ENCODE assay signal across 13 cellular contexts in the genomic region with DNA sequence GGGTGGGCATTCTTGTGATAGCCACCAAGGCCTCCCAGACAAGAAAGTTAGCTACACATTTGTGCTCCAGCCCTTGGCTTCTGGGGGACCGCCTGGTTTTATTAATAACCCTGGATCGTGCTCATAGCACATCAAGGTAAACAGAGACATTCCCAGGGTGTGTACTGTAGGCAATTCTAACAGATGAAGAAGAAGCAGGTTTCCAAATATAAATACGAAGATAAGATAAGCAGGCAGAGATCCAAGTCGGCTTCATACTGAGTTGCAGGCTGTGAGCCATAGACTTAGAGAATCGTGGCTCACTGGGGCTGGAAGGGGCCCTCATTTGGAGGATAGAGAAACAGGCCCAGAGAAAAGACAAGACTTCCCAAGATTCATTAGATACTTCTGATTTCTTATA.
DNase-seq lines count a peak whose midpoint lies in the region; ATAC-seq and TF ChIP-seq lines count a peak whose summit lies in the region.
"Had no signal": no experiment of that assay in that cellular context is flagged by ENCODE, and none has a peak within 500 bp of the region (broad histone marks: within the 10 kb centered on the region; RNA-seq: fewer than 3 reads in every experiment).

No MANE protein-coding gene starts in this region.

- H3K9me3 ChIP-seq in BLaER1 treated with 17β-estradiol and CSF1 and Interleukin-3, amounts not matched to agents 10 nM and 100 nM (replicated peaks in 1 of 11): peaks cover 0 to 12% (median 7%) of the 10 kb centered on the region in 11 experiments; a peak in 11 of 22 replicates
- no peaks in the 10 kb centered on the region for H3K9me3 ChIP-seq in heart right ventricle
- H3K9me3 ChIP-seq: A549 had no signal

- intact Hi-C loops in heart right ventricle (cut with DNase I): no loop called here
- intact Hi-C loops in lower leg skin (cut with DNase I; ENCODE audit: low total_unique reads): no loop called here

- H3K4me1 ChIP-seq in BLaER1 treated with 17β-estradiol and CSF1 and Interleukin-3, amounts not matched to agents 10 nM and 100 nM: peaks cover 33 to 92% (median 77%) of the 10 kb centered on the region in 10 experiments
- no peaks in the 10 kb centered on the region for H3K4me1 ChIP-seq in heart right ventricle
- H3K4me1 ChIP-seq: A549 had no signal

- H3K9ac ChIP-seq in BLaER1 treated with 17β-estradiol and CSF1 and Interleukin-3, amounts not matched to agents 10 nM and 100 nM: no peak overlapping the region
- H3K9ac ChIP-seq: GM23248 had no signal

- no peaks in the 10 kb centered on the region for H4K20me1 ChIP-seq in BLaER1 treated with 17β-estradiol and CSF1 and Interleukin-3, amounts not matched to agents 10 nM and 100 nM

- 10 to 29% methylated on average over 5 of the region's 5 CpGs for WGBS in heart right ventricle, 2 donors
- 40 to 45% methylated on average over 5 of the region's 5 CpGs for WGBS in lower leg skin, 2 donors

- H3K27me3 ChIP-seq in BLaER1 treated with 17β-estradiol and CSF1 and Interleukin-3, amounts not matched to agents 10 nM and 100 nM: no peaks in the 10 kb centered on the region
- peaks cover 0 to 10% (median 0%) of the 10 kb centered on the region in 7 donors for H3K27me3 ChIP-seq in heart right ventricle

- no peak overlapping the region for H3K27ac ChIP-seq in BLaER1 treated with 17β-estradiol and CSF1 and Interleukin-3, amounts not matched to agents 10 nM and 100 nM
- H3K27ac ChIP-seq in heart right ventricle: no peak overlapping the region
- H3K27ac ChIP-seq: A549, GM23248 had no signal

- no peak overlapping the region for H3K4me3 ChIP-seq in BLaER1 treated with 17β-estradiol and CSF1 and Interleukin-3, amounts not matched to agents 10 nM and 100 nM
- H3K4me3 ChIP-seq in LNCaP clone FGC (ENCODE audit: low read depth, low read length) (no peak overlapping the region), fibroblast of the aortic adventitia (ENCODE audit: low read depth, low read length) (no peak overlapping the region), heart right ventricle (no peak overlapping the region), lower leg skin (ENCODE audit: low read depth, poor library complexity, severe bottlenecking) (no peak overlapping the region)
- H3K4me3 ChIP-seq: A549, GM12878, GM23248 had no signal

- H3K4me2 ChIP-seq in BLaER1 treated with 17β-estradiol and CSF1 and Interleukin-3, amounts not matched to agents 10 nM and 100 nM: peak overlapping the region in 8 of 11 experiments; percentile 45 to 87 (median 73); a peak in 13 of 22 replicates
- H3K4me2 ChIP-seq: A549 had no signal

- peak; percentile 56 for DNase-seq in LNCaP clone FGC (ENCODE audit: low read depth)
- peak; percentile 69 for DNase-seq in fibroblast of the aortic adventitia (ENCODE audit: low read depth)
- no peak for DNase-seq in HUDEP-2 (lab: John Stamatoyannopoulos, UW; ENCODE audit: unreplicated experiment in 76 of 76)
- DNase-seq in heart right ventricle: no peak
- no peak for DNase-seq in lower leg skin (ENCODE audit: low spot score in 2 of 2)
- DNase-seq: CD4-positive, CD25-positive, alpha-beta regulatory T cell; DMS79; GM23248 had no signal

- H3K36me3 ChIP-seq in BLaER1 treated with 17β-estradiol and CSF1 and Interleukin-3, amounts not matched to agents 10 nM and 100 nM: no peaks in the 10 kb centered on the region
- no peaks in the 10 kb centered on the region for H3K36me3 ChIP-seq in heart right ventricle

- TF ChIP-seq CTCF in LNCaP clone FGC (IDR thresholded peaks at IDR 0.05; ENCODE audit: control insufficient read depth, extremely low read depth, insufficient read depth) (no peak), fibroblast of the aortic adventitia (IDR thresholded peaks at IDR 0.05; ENCODE audit: insufficient read depth, low read length) (no peak), heart right ventricle (IDR thresholded peaks at IDR 0.05) (no peak), lower leg skin (IDR thresholded peaks at IDR 0.05) (no peak)

- ATAC-seq in heart right ventricle: no peak
- ATAC-seq: A549, GM12878, HCT116, HepG2 had no signal

- no peak for TF ChIP-seq POLR2A in lower leg skin (IDR thresholded peaks at IDR 0.05)

Comparison
In these comparisons a context has a peak if more than half of its experiments do, and no peak if none do; other contexts are left out.
1. DNase-seq: peak in LNCaP clone FGC (single experiment) and fibroblast of the aortic adventitia (single experiment); none in HUDEP-2 (0 of 76), heart right ventricle (0 of 2) and lower leg skin (0 of 2).